ENCODE assay signal across 20 cellular contexts in the genomic region with DNA sequence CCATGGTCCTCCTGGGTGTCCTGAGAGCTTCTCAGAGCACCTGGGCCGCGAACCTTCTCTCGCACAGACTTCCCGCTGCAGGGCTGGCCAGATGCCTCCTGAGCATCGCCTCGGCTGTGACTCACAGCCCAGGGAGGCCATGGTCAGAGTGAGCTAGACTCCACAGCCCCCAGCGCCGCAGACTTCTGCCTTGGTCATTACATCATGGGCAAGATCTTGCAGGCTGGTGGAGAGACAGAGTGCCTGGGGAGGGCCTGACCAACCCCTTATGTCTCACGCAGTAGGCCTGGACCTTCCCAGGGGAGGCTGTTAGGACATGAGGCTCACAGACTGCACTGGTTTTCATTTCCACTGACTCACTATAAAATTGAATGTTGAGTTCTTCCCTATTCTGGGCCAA. TPM values are rescaled to one million over a fixed set of nuclear protein-coding genes. Genes with fewer than 3 reads are reported as not detected.
DNase-seq lines count a peak whose midpoint lies in the region; ATAC-seq and TF ChIP-seq lines count a peak whose summit lies in the region.
"Had no signal": no experiment of that assay in that cellular context is flagged by ENCODE, and none has a peak within 500 bp of the region (broad histone marks: within the 10 kb centered on the region; RNA-seq: fewer than 3 reads in every experiment).

No MANE protein-coding gene starts in this region.

- no peak overlapping the region for H2BK120ac ChIP-seq in mesendoderm (ENCODE audit: low read depth, low read length)

- H3K4ac ChIP-seq in mesendoderm (ENCODE audit: low read depth, low read length), result no peak overlapping the region

- TF ChIP-seq POLR2A in adrenal gland (IDR thresholded peaks at IDR 0.05) (no peak), stomach (IDR thresholded peaks at IDR 0.05) (no peak)

- no peaks in the 10 kb centered on the region for H3K79me1 ChIP-seq in mesendoderm (ENCODE audit: low read length)

- no peak overlapping the region for H3K56ac ChIP-seq in mesendoderm (ENCODE audit: low read length)

- H3K23ac ChIP-seq in mesendoderm (ENCODE audit: low read length), result no peak overlapping the region

- no peak overlapping the region for H4K5ac ChIP-seq in mesendoderm (ENCODE audit: low read length)

- H2AK5ac ChIP-seq in mesendoderm (ENCODE audit: low read length), result no peak overlapping the region

- no peak overlapping the region for H2BK5ac ChIP-seq in mesendoderm (ENCODE audit: low read length)

- H3K36me3 ChIP-seq in adrenal gland (replicated peaks in 1 of 2) (no peaks in the 10 kb centered on the region), mesendoderm (ENCODE audit: control insufficient read depth, insufficient read depth, low read length) (no peaks in the 10 kb centered on the region), stomach (no peaks in the 10 kb centered on the region)
- H3K36me3 ChIP-seq: esophagus squamous epithelium, upper lobe of left lung had no signal

- H3K9me3 ChIP-seq in adrenal gland (replicated peaks in 1 of 3) (no peaks in the 10 kb centered on the region), stomach (no peaks in the 10 kb centered on the region)
- H3K9me3 ChIP-seq: esophagus squamous epithelium, upper lobe of left lung had no signal

- ATAC-seq in GM21717 (IDR thresholded peaks at IDR 0.05; ENCODE audit: unreplicated experiment), result no peak
- ATAC-seq in GM19035 (IDR thresholded peaks at IDR 0.05; ENCODE audit: unreplicated experiment), result no peak
- ATAC-seq: activated CD8-positive, alpha-beta T cell treated with anti-CD3 and anti-CD28 coated beads, Interleukin-2, amount 10 ng/mL, durations not matched to agents 7 days and 5 days; CD8-positive, alpha-beta T cell had no signal

- DNase-seq in H4 (ENCODE audit: low spot score) (peak; percentile 71), adrenal gland (peak in 5 of 7 donors; percentile 17 to 59 (median 28)), fibroblast of the conjunctiva (ENCODE audit: low read depth) (peak; percentile 80), skeletal muscle cell (ENCODE audit: low read depth) (peak; percentile 99), mesendoderm (no peak), stomach (no peak)
- DNase-seq: activated CD4-positive, CD25-positive, alpha-beta regulatory T cell; activated CD8-positive, alpha-beta T cell treated with anti-CD3 and anti-CD28 coated beads, Interleukin-2, amount 10 ng/mL, durations not matched to agents 7 days and 5 days; caudate nucleus; CD8-positive, alpha-beta T cell; DMS79 treated with DMSO at 0.1 percent for 48 hours; esophagus squamous epithelium; NCI-H1092; NCI-H524 treated with DMSO at 0.1 percent for 48 hours; SHP77 treated with DMSO at 0.1 percent for 48 hours; stimulated activated naive CD4-positive, alpha-beta T cell had no signal

- H3K18ac ChIP-seq in mesendoderm (ENCODE audit: low read length), result no peak overlapping the region

- TF ChIP-seq CTCF in adrenal gland (IDR thresholded peaks at IDR 0.05) (no peak), stomach (IDR thresholded peaks at IDR 0.05) (no peak)

- no peak overlapping the region for H3K27ac ChIP-seq in adrenal gland
- H3K27ac ChIP-seq in mesendoderm (ENCODE audit: low read depth, low read length), result no peak overlapping the region
- no peak overlapping the region for H3K27ac ChIP-seq in stomach
- H3K27ac ChIP-seq: esophagus squamous epithelium, upper lobe of left lung had no signal

- H2BK15ac ChIP-seq in mesendoderm (replicated peaks; ENCODE audit: low read depth), result no peak overlapping the region

- 78 to 86% (median 81%) methylated on average over 7 to 9 of the region's 9 CpGs for WGBS in adrenal gland, 4 donors
- WGBS in mesendoderm (ENCODE audit: extremely low coverage, insufficient coverage, low lambda C conversion rate), result no CpG with 5 or more reads among the region's 9 CpGs
- WGBS in stomach, 5 donors, result 90 to 98% (median 96%) methylated on average over 9 of the region's 9 CpGs

- no peak overlapping the region for H3K9ac ChIP-seq in mesendoderm (ENCODE audit: low read length)

- H3K27me3 ChIP-seq in adrenal gland (no peaks in the 10 kb centered on the region), mesendoderm (ENCODE audit: insufficient read depth, low read length, poor library complexity) (no peaks in the 10 kb centered on the region), stomach (no peaks in the 10 kb centered on the region)
- H3K27me3 ChIP-seq: upper lobe of left lung had no signal

- H3K4me1 ChIP-seq in adrenal gland (replicated peaks in 1 of 2) (no peaks in the 10 kb centered on the region), mesendoderm (ENCODE audit: control insufficient read depth, low read depth, low read length) (no peaks in the 10 kb centered on the region), stomach (no peaks in the 10 kb centered on the region)
- H3K4me1 ChIP-seq: esophagus squamous epithelium, upper lobe of left lung had no signal

- intact Hi-C loops in adrenal gland (cut with DNase I), result no loop called here
- intact Hi-C loops in stomach (cut with DNase I; ENCODE audit: low total_unique reads), result no loop called here

- no peaks in the 10 kb centered on the region for H3K79me2 ChIP-seq in mesendoderm (ENCODE audit: control insufficient read depth, insufficient read depth, low read length)

- H3K4me3 ChIP-seq in adrenal gland, result no peak overlapping the region
- no peak overlapping the region for H3K4me3 ChIP-seq in skeletal muscle cell (ENCODE audit: low read depth, low read length)
- no peak overlapping the region for H3K4me3 ChIP-seq in mesendoderm (ENCODE audit: low read length)
- no peak overlapping the region for H3K4me3 ChIP-seq in stomach
- H3K4me3 ChIP-seq: esophagus squamous epithelium, upper lobe of left lung had no signal

- H3K4me2 ChIP-seq in mesendoderm (ENCODE audit: low read length), result no peak overlapping the region

- H4K8ac ChIP-seq in mesendoderm (ENCODE audit: low read depth, low read length), result no peak overlapping the region

- no peak for TF ChIP-seq EP300 in stomach (IDR thresholded peaks at IDR 0.05)

RNA-seq across cellular contexts. Expression of a gene that starts 41.8 kb away (rescaled TPM):
- 0.12 TPM in 1 of 2 replicates, not detected in the other for total RNA-seq in H4 (2014; rRNA removed; shearing (Covaris generic))
- total RNA-seq in adrenal gland (1 to 10 TPM; 2.6 to 7.3 (median 4.1) TPM), stomach (1 to 10 TPM in 3 of 5 donors, not detected in 2; 2.2 to 3.3 (median 2.8) TPM)
- polyA plus RNA-seq in adrenal gland (10 to 100 TPM in 2 of 3 donors, 1 to 10 TPM in 1; 6.4 to 19.8 (median 10.2) TPM), stomach (1 to 10 TPM; 1.2 to 2.0 (median 1.5) TPM)
- 0.17 TPM for polyA plus RNA-seq in mesendoderm (2013, experiment 1 of 2)
- 0.17 TPM for polyA plus RNA-seq in mesendoderm (2013, experiment 2 of 2)
- total RNA-seq: activated CD8-positive, alpha-beta T cell treated with anti-CD3 and anti-CD28 coated beads, Interleukin-2, amount 10 ng/mL, durations not matched to agents 7 days and 5 days; CD8-positive, alpha-beta T cell had no signal
- polyA plus RNA-seq: IgD-negative memory B cell had no signal

Comparison
In these comparisons a context has a peak if more than half of its experiments do, and no peak if none do; other contexts are left out.
1. DNase-seq: peak in H4 (single experiment), adrenal gland (5 of 7), fibroblast of the conjunctiva (single experiment) and skeletal muscle cell (single experiment); none in mesendoderm (single experiment) and stomach (single experiment).